Comparison of ENCODE assay signal across 9 cellular contexts in the genomic region with DNA sequence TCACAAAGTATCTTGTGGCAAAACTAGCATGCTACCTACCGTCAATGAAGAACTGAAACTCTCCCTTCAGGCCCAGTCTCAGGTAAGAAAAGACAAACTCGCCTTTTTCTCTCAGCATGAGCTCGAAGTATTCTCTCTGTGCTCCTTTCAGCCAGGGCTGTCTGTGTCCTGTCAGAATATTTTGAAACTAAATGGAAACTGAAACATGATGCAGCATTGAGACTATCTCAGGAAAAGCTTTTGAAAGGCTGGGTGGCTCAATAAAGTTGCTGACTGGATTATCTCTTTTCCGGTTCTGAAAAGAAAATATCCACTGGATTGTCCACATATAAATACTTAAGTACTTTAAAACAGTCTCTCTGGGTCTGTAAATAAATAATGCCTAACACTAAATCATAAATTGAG. TPM values are rescaled to one million over a fixed set of nuclear protein-coding genes. Genes with fewer than 3 reads are reported as not detected.
DNase-seq lines count a peak whose midpoint lies in the region; ATAC-seq and TF ChIP-seq lines count a peak whose summit lies in the region.
"Had no signal": no experiment of that assay in that cellular context is flagged by ENCODE, and none has a peak within 500 bp of the region (broad histone marks: within the 10 kb centered on the region; RNA-seq: fewer than 3 reads in every experiment).

No MANE protein-coding gene starts in this region.

- H3K4me3 ChIP-seq in BE2C (ENCODE audit: low read depth, low read length) (peak overlapping the region; percentile 25; the same call in 1 of the 2 replicates), HAP-1 (peak overlapping the region; percentile 6; the same call in 1 of the 2 replicates), WI38 (ENCODE audit: low read depth, low read length) (peak overlapping the region; percentile 65)

- H3K9me3 Mint-ChIP-seq in memory B cell, result peaks cover 6% of the 10 kb centered on the region

- TF ChIP-seq CTCF in BE2C (IDR thresholded peaks at IDR 0.05; ENCODE audit: low read depth, low read length), result no peak
- TF ChIP-seq CTCF in WI38 (IDR thresholded peaks at IDR 0.05; ENCODE audit: low read depth, low read length), result no peak
- no peak for TF ChIP-seq CTCF in GM13977 (IDR thresholded peaks at IDR 0.05; ENCODE audit: extremely low read depth, insufficient read depth, missing control alignments)

- ATAC-seq in memory B cell (ENCODE audit: low read depth), result peak; percentile 49

- H3K9me3 ChIP-seq in BE2C (no peaks in the 10 kb centered on the region), HAP-1 (no peaks in the 10 kb centered on the region)
- H3K9me3 ChIP-seq: neutrophil had no signal

- H3K36me3 ChIP-seq in BE2C, result no peaks in the 10 kb centered on the region
- H3K36me3 ChIP-seq in HAP-1 (replicated peaks), result no peaks in the 10 kb centered on the region
- H3K36me3 ChIP-seq: neutrophil had no signal

- no peak overlapping the region for H3K27ac Mint-ChIP-seq in memory B cell

- in situ Hi-C loops in HAP-1 (cut with MboI; ENCODE audit: low sequenced_read_pairs), result no loop called here
- in situ Hi-C loops in GM13977 (cut with MboI; ENCODE audit: low pct_unique_long_range_greater_than_20kb, low sequenced_read_pairs, unreplicated experiment), result no loop called here

- peaks cover 10% of the 10 kb centered on the region for H3K4me1 Mint-ChIP-seq in memory B cell

- H3K36me3 Mint-ChIP-seq in memory B cell, result no peaks in the 10 kb centered on the region

- H3K4me1 ChIP-seq in BE2C, result no peaks in the 10 kb centered on the region
- H3K4me1 ChIP-seq in HAP-1, result peaks cover 10% of the 10 kb centered on the region

- DNase-seq in BE2C, result no peak
- no peak for DNase-seq in HAP-1 (ENCODE audit: low spot score in 2 of 2)
- DNase-seq in memory B cell (ENCODE audit: low spot score in 2 of 2), result no peak
- no peak for DNase-seq in stimulated activated CD4-positive, alpha-beta T cell treated with anti-CD3 and anti-CD28 coated beads, Interleukin-4, amount 100 ng/mL, for 1 hour
- DNase-seq in AG20443 (ENCODE audit: low spot score), result no peak
- DNase-seq in NCI-H524 (lab: John Stamatoyannopoulos, UW), result no peak
- DNase-seq in GM13977 (ENCODE audit: low spot score), result no peak

- H3K27me3 ChIP-seq in BE2C (no peaks in the 10 kb centered on the region), HAP-1 (ENCODE audit: low read depth) (peaks cover 3% of the 10 kb centered on the region; the same call in 1 of the 2 replicates)
- H3K27me3 ChIP-seq: neutrophil had no signal

- H3K4me3 Mint-ChIP-seq in memory B cell, result no peak overlapping the region

- H3K27me3 Mint-ChIP-seq in memory B cell, result no peaks in the 10 kb centered on the region

RNA-seq across cellular contexts. Expression of a gene that starts 0.7 kb away (rescaled TPM):
- 0.11 TPM for polyA plus RNA-seq in BE2C (2012; ENCODE audit: insufficient read depth, insufficient read length, low read depth)

RNA-seq across cellular contexts. Expression of a gene that starts 33.3 kb away (rescaled TPM):
- not detected for polyA plus RNA-seq in BE2C (2012; ENCODE audit: insufficient read depth, insufficient read length, low read depth)

RNA-seq across cellular contexts. Expression of a gene that starts 41.4 kb away (rescaled TPM):
- polyA plus RNA-seq in BE2C (2012; ENCODE audit: insufficient read depth, insufficient read length, low read depth), result not detected

RNA-seq across cellular contexts. Expression of a gene that starts 51.0 kb away (rescaled TPM):
- not detected for polyA plus RNA-seq in BE2C (2012; ENCODE audit: insufficient read depth, insufficient read length, low read depth)

RNA-seq across cellular contexts. Expression of a gene that starts 59.1 kb away (rescaled TPM):
- polyA plus RNA-seq in BE2C (2012; ENCODE audit: insufficient read depth, insufficient read length, low read depth), result 127 TPM

Comparison
In these comparisons a context has a peak if more than half of its experiments do, and no peak if none do; other contexts are left out.
1. H3K4me3 ChIP-seq: peak in every context shown above with its lines; median percentile 65 in WI38; 25 in BE2C; 6 in HAP-1.